Comparison of ENCODE assay signal across 22 cellular contexts in genomic region chr10:86163522-86164215, GRCh38.
DNase-seq lines count a peak whose midpoint lies in the region; ATAC-seq, FAIRE-seq and TF ChIP-seq lines count a peak whose summit lies in the region.
"Had no signal": no experiment of that assay in that cellular context is flagged by ENCODE, and none has a peak within 500 bp of the region (broad histone marks: within the 10 kb centered on the region; RNA-seq: fewer than 3 reads in every experiment).

No MANE protein-coding gene starts in this region.

- no peak overlapping the region for H3K23ac ChIP-seq in trophoblast cell (ENCODE audit: low read length)

- H3K27me3 Mint-ChIP-seq in activated T-helper 17 cell treated with anti-CD3 and anti-CD28 coated beads, Interleukin-2, amount 50 U/mL, for 72 hours, result peaks cover 6% of the 10 kb centered on the region

- H3K27ac ChIP-seq in kidney (ENCODE audit: low read depth in 2 of 2, low read length in 2 of 2), result peak overlapping the region; percentile 40 to 73
- no peak overlapping the region for H3K27ac ChIP-seq in trophoblast cell (ENCODE audit: low read depth, low read length)
- H3K27ac ChIP-seq: C4-2B, esophagus squamous epithelium, prostate gland, RWPE1 had no signal

- H3K36me3 Mint-ChIP-seq in activated T-helper 17 cell treated with anti-CD3 and anti-CD28 coated beads, Interleukin-2, amount 50 U/mL, for 72 hours (ENCODE audit: low read depth), result no peaks in the 10 kb centered on the region
- H3K36me3 Mint-ChIP-seq: immature natural killer cell; natural killer cell; stimulated activated naive B cell treated with anti-CD40 and anti-IgM and Interleukin-4, amounts not matched to agents 10 μg/mL and 1 μg/mL and 100 μg/mL, for 72 hours had no signal

- H4K8ac ChIP-seq in trophoblast cell (ENCODE audit: low read depth, low read length), result no peak overlapping the region

- ATAC-seq in activated T-helper 17 cell treated with anti-CD3 and anti-CD28 coated beads, Interleukin-2, amount 50 U/mL, for 72 hours (replicated peaks), result no peak
- no peak for ATAC-seq in HG02981 (IDR thresholded peaks at IDR 0.05; ENCODE audit: unreplicated experiment)
- ATAC-seq: natural killer cell had no signal

- H3K4me2 ChIP-seq in trophoblast cell (ENCODE audit: low read length), result no peak overlapping the region

- no peaks in the 10 kb centered on the region for H3K4me1 Mint-ChIP-seq in activated T-helper 17 cell treated with anti-CD3 and anti-CD28 coated beads, Interleukin-2, amount 50 U/mL, for 72 hours
- H3K4me1 Mint-ChIP-seq: immature natural killer cell, natural killer cell had no signal

- in situ Hi-C loops in Caki2 (cut with HindIII; ENCODE audit: low pct_unique_long_range_greater_than_20kb, low sequenced_read_pairs), result no loop called here

- H3K9me3 Mint-ChIP-seq in activated T-helper 17 cell treated with anti-CD3 and anti-CD28 coated beads, Interleukin-2, amount 50 U/mL, for 72 hours, result no peaks in the 10 kb centered on the region
- H3K9me3 Mint-ChIP-seq: immature natural killer cell; natural killer cell; stimulated activated naive B cell treated with anti-CD40 and anti-IgM and Interleukin-4, amounts not matched to agents 10 μg/mL and 1 μg/mL and 100 μg/mL, for 72 hours had no signal

- no peaks in the 10 kb centered on the region for H3K79me2 ChIP-seq in trophoblast cell (ENCODE audit: control insufficient read depth, insufficient read depth, low read length, poor library complexity)

- H2AK5ac ChIP-seq in trophoblast cell (ENCODE audit: low read length), result no peak overlapping the region

- H3K9me3 ChIP-seq in kidney (ENCODE audit: control insufficient read depth in 1 of 2, low read length in 2 of 2) (no peaks in the 10 kb centered on the region), trophoblast cell (ENCODE audit: insufficient read depth, low read depth, low read length) (no peaks in the 10 kb centered on the region)
- H3K9me3 ChIP-seq: esophagus squamous epithelium, prostate gland, thyroid gland had no signal

- no peaks in the 10 kb centered on the region for H3K79me1 ChIP-seq in trophoblast cell (ENCODE audit: low read length)

- no peak overlapping the region for H3K4ac ChIP-seq in trophoblast cell (ENCODE audit: low read depth, low read length)

- H4K12ac ChIP-seq in trophoblast cell (ENCODE audit: low read depth, low read length), result no peak overlapping the region

- H3K27me3 ChIP-seq in trophoblast cell (ENCODE audit: insufficient read depth, low read length) (no peaks in the 10 kb centered on the region), H7 (ENCODE audit: control insufficient read depth, insufficient read depth, low read length) (no peaks in the 10 kb centered on the region)
- H3K27me3 ChIP-seq: esophagus squamous epithelium, thyroid gland had no signal

- no peak overlapping the region for H2BK5ac ChIP-seq in trophoblast cell (ENCODE audit: low read depth, low read length, poor library complexity)

- no peak for TF ChIP-seq CTCF in kidney (IDR thresholded peaks at IDR 0.05; ENCODE audit: borderline replicate concordance, extremely low read depth, insufficient read depth)

- peaks cover 9 to 12% of the 10 kb centered on the region in 2 donors for H3K4me1 ChIP-seq in kidney (ENCODE audit: control insufficient read depth in 1 of 2, insufficient read depth in 1 of 2, low read depth in 1 of 2, low read length in 2 of 2)
- no peaks in the 10 kb centered on the region for H3K4me1 ChIP-seq in trophoblast cell (ENCODE audit: control insufficient read depth in 1 of 2, insufficient read depth in 2 of 2, low read length in 2 of 2)
- H3K4me1 ChIP-seq: esophagus squamous epithelium, prostate gland had no signal

- FAIRE-seq in kidney (lab: Jason Lieb, UNC), result no peak
- FAIRE-seq: bronchial epithelial cell, TTC549 had no signal

- peak; percentile 44 for DNase-seq in Caki2 (ENCODE audit: low read depth)
- DNase-seq in NCI-H82 (lab: John Stamatoyannopoulos, UW), result peak; percentile 87
- no peak for DNase-seq in kidney
- no peak for DNase-seq in trophoblast cell
- no peak for DNase-seq in GOT3 (lab: John Stamatoyannopoulos, UW)
- no peak for DNase-seq in H7
- DNase-seq: DMS 273 treated with DMSO at 0.1 percent for 48 hours; esophagus squamous epithelium; GDM1; immature natural killer cell; natural killer cell; NK-92 treated with Interleukin-12 subunit alpha and Interleukin-12 subunit beta, amount 100 ng/mL, for 24 hours; stimulated activated naive B cell treated with anti-CD40 and anti-IgM and Interleukin-4, amounts not matched to agents 10 μg/mL and 1 μg/mL and 100 μg/mL, for 72 hours; SW 1271 had no signal

- H4K91ac ChIP-seq in trophoblast cell (ENCODE audit: low read depth, low read length), result no peak overlapping the region

- no peak overlapping the region for H2BK12ac ChIP-seq in trophoblast cell (ENCODE audit: low read length)

- H3K36me3 ChIP-seq in kidney (ENCODE audit: control insufficient read depth in 1 of 2, insufficient read depth in 2 of 2, low read length in 2 of 2) (no peaks in the 10 kb centered on the region), trophoblast cell (ENCODE audit: control insufficient read depth in 1 of 2, insufficient read depth in 2 of 2, low read length in 2 of 2) (no peaks in the 10 kb centered on the region), H7 (replicated peaks; ENCODE audit: control insufficient read depth, insufficient read depth, low read length) (no peaks in the 10 kb centered on the region)
- H3K36me3 ChIP-seq: esophagus squamous epithelium, prostate gland, thyroid gland had no signal

- H3K9ac ChIP-seq in kidney (ENCODE audit: low read length in 2 of 2) (no peak overlapping the region), trophoblast cell (ENCODE audit: low read length) (no peak overlapping the region)

- no peak overlapping the region for H3K18ac ChIP-seq in trophoblast cell (ENCODE audit: low read length)

- no peak overlapping the region for H3K4me3 Mint-ChIP-seq in activated T-helper 17 cell treated with anti-CD3 and anti-CD28 coated beads, Interleukin-2, amount 50 U/mL, for 72 hours
- H3K4me3 Mint-ChIP-seq: immature natural killer cell; natural killer cell; stimulated activated naive B cell treated with anti-CD40 and anti-IgM and Interleukin-4, amounts not matched to agents 10 μg/mL and 1 μg/mL and 100 μg/mL, for 72 hours had no signal

- H2BK120ac ChIP-seq in trophoblast cell (ENCODE audit: insufficient read depth, low read length, poor library complexity), result no peak overlapping the region

- H3K27ac Mint-ChIP-seq in activated T-helper 17 cell treated with anti-CD3 and anti-CD28 coated beads, Interleukin-2, amount 50 U/mL, for 72 hours, result no peak overlapping the region
- H3K27ac Mint-ChIP-seq: immature natural killer cell; natural killer cell; stimulated activated naive B cell treated with anti-CD40 and anti-IgM and Interleukin-4, amounts not matched to agents 10 μg/mL and 1 μg/mL and 100 μg/mL, for 72 hours had no signal

- intact Hi-C loops in kidney (cut with DNase I), result no loop called here

- H3K14ac ChIP-seq in trophoblast cell (ENCODE audit: low read length), result no peak overlapping the region

- H3K4me3 ChIP-seq in kidney (ENCODE audit: low read length in 2 of 2), result no peak overlapping the region
- peak overlapping the region; percentile 17 for H3K4me3 ChIP-seq in trophoblast cell (ENCODE audit: low read depth, low read length)
- no peak overlapping the region for H3K4me3 ChIP-seq in H7 (ENCODE audit: insufficient read depth, low read depth, low read length)
- H3K4me3 ChIP-seq: esophagus squamous epithelium, prostate gland, thyroid gland had no signal

- WGBS in trophoblast cell (ENCODE audit: extremely low coverage, insufficient coverage, insufficient read length), result no CpG with 5 or more reads among the region's 13 CpGs

- no peak overlapping the region for H2AFZ ChIP-seq in trophoblast cell (ENCODE audit: insufficient read depth, low read length, poor library complexity)

Comparison
In these comparisons a context has a peak if more than half of its experiments do, and no peak if none do; other contexts are left out.
1. DNase-seq: peak in Caki2 (single experiment) and NCI-H82 (single experiment); none in kidney (single experiment), trophoblast cell (0 of 2), GOT3 (single experiment) and H7 (single experiment).